In genomic region chr13:109156181-109156935, GRCh38 we compare ENCODE assay signal across 9 cellular contexts.
DNase-seq lines count a peak whose midpoint lies in the region; ATAC-seq, FAIRE-seq and TF ChIP-seq lines count a peak whose summit lies in the region.
"Had no signal": no experiment of that assay in that cellular context is flagged by ENCODE, and none has a peak within 500 bp of the region (broad histone marks: within the 10 kb centered on the region; RNA-seq: fewer than 3 reads in every experiment).

No MANE protein-coding gene starts in this region.

- H3K56ac ChIP-seq in H1 (replicated peaks; ENCODE audit: insufficient read length, low read depth, low read length): no peak overlapping the region

- BruUV-seq in A673 (replicated peaks; lab: Mats Ljungman, UMichigan): no TSS peak

- 0 out of 2 replicates have a peak overlapping the region, but pooled peaks have one; percentile 21 for H3K18ac ChIP-seq in H1 (ENCODE audit: extremely low read depth, low read length)

- H3K4me3 ChIP-seq in A673 (ENCODE audit: low read depth, low read length, poor library complexity, severe bottlenecking): no peak overlapping the region
- H3K4me3 ChIP-seq in MG63: no peak overlapping the region; the same call in 1 of the 2 replicates
- H3K4me3 ChIP-seq in H1 (ENCODE audit: extremely low read depth in 1 of 4, insufficient read depth in 2 of 4, low read depth in 3 of 4, low read length in 4 of 4): no peak overlapping the region
- H3K4me3 ChIP-seq in ovary: no peak overlapping the region
- H3K4me3 ChIP-seq: BLaER1 had no signal

- ATAC-seq in HG03139 (IDR thresholded peaks at IDR 0.05; ENCODE audit: unreplicated experiment) (no peak), HG02970 (IDR thresholded peaks at IDR 0.05; ENCODE audit: low FRiP score, unreplicated experiment) (no peak)

- CTCF ChIA-PET in A673 (lab: Charles Lee) (no interaction called here), H1 (lab: Charles Lee; ENCODE audit: partially characterized antibody) (interaction anchor here (0.6 to 1.6 kb wide), 3 partner anchors 10 to 43 kb away, joined by 3 to 6 read pairs (median 3); no protein-coding TSS in a partner anchor)

- H3K23me2 ChIP-seq in H1 (ENCODE audit: low read depth, low read length): no peaks in the 10 kb centered on the region

- H3K79me2 ChIP-seq in H1 (ENCODE audit: control insufficient read depth in 1 of 2, insufficient read depth in 2 of 2, low read length in 2 of 2): no peaks in the 10 kb centered on the region

- POLR2A ChIA-PET in A673 (lab: Charles Lee; ENCODE audit: low non-redundant PET): no interaction called here
- POLR2A ChIA-PET in H1 (lab: Charles Lee; ENCODE audit: partially characterized antibody): interaction anchor here (0.6 to 1.1 kb wide), 2 partner anchors 15 to 50 kb away, joined by 3 read pairs; no protein-coding TSS in a partner anchor

- no peak overlapping the region; a peak in 1 of 4 replicates for H3K4me2 ChIP-seq in H1 (ENCODE audit: insufficient read depth in 1 of 2, low read depth in 2 of 2, low read length in 2 of 2)

- H3K4ac ChIP-seq in H1 (replicated peaks; ENCODE audit: insufficient read length, low read depth, low read length): no peak overlapping the region

- H3K4me1 ChIP-seq in A673 (ENCODE audit: insufficient read depth, low read length, poor library complexity, severe bottlenecking) (peaks cover 51% of the 10 kb centered on the region), H1 (replicated peaks in 1 of 4; ENCODE audit: control insufficient read depth in 3 of 4, insufficient read depth in 4 of 4, low read length in 3 of 4) (peaks cover 3 to 7% (median 5%) of the 10 kb centered on the region in 4 experiments; a peak in 6 of 7 replicates), ovary (ENCODE audit: insufficient read depth) (peaks cover 12% of the 10 kb centered on the region)

- H3K9ac ChIP-seq in H1 (replicated peaks in 1 of 4; ENCODE audit: extremely low read depth in 1 of 4, low read depth in 3 of 4, low read length in 3 of 4): no peak overlapping the region; a peak in 1 of 7 replicates
- H3K9ac ChIP-seq: BLaER1 had no signal

- H2BK20ac ChIP-seq in H1 (ENCODE audit: low read length): no peak overlapping the region

- no peak for TF ChIP-seq RAD21 in H1 (IDR thresholded peaks at IDR 0.05 in 1 of 2, conservative IDR thresholded peaks at IDR 0.05 in 1 of 2; ENCODE audit: low read depth in 2 of 2, low read length in 2 of 2)

- 88% methylated on average over 16 of the region's 16 CpGs; no CpG with 5 or more reads in 1 of the 2 experiments for WGBS in H1 (ENCODE audit: extremely low coverage in 1 of 2, insufficient coverage in 1 of 2, insufficient read length in 1 of 2, insufficient replicate concordance in 2 of 2, low coverage in 1 of 2, low lambda C conversion rate in 2 of 2, missing lambda C conversion rate in 1 of 2), 2 experiments
- 29 to 33% (median 32%) methylated on average over 16 of the region's 16 CpGs for WGBS in ovary, 3 donors

- no peak overlapping the region for H2BK120ac ChIP-seq in H1 (replicated peaks; ENCODE audit: low read depth, low read length)

- intact Hi-C loops in A673 (cut with micrococcal nuclease; ENCODE audit: unreplicated experiment): no loop called here
- intact Hi-C loops in ovary (cut with DNase I): loop anchor here in 2 of 4 donors (5.0 to 10.0 kb wide), 3 partner anchors 628 to 1031 kb away; partner anchors contain the start of gene IRS2 (in 1 of the 2)

- no peak overlapping the region; the same call in 1 of the 2 replicates for H2BK12ac ChIP-seq in H1 (ENCODE audit: low read depth, low read length)

- no peak for TF ChIP-seq CTCF in A673 (conservative IDR thresholded peaks at IDR 0.05; ENCODE audit: low read depth, low read length)
- no peak for TF ChIP-seq CTCF in H1 (IDR thresholded peaks at IDR 0.05; ENCODE audit: control extremely low read depth in 1 of 3, insufficient read depth in 1 of 3, low read depth in 1 of 3, low read length in 3 of 3)
- TF ChIP-seq CTCF in ovary (IDR thresholded peaks at IDR 0.05): no peak

- TF ChIP-seq EP300 in H1 (IDR thresholded peaks at IDR 0.05; ENCODE audit: borderline replicate concordance in 1 of 2, low read depth in 2 of 2, low read length in 2 of 2) (no peak), ovary (IDR thresholded peaks at IDR 0.05) (no peak)

- FAIRE-seq in H1 (lab: Jason Lieb, UNC): no peak

- H2AFZ ChIP-seq in H1 (ENCODE audit: low read length): no peak overlapping the region

- no peak overlapping the region for H4K5ac ChIP-seq in H1 (ENCODE audit: insufficient read length, low read depth, low read length)

- H4K8ac ChIP-seq in H1 (ENCODE audit: extremely low read depth, insufficient read depth, low read length): no peak overlapping the region

- 0 out of 2 replicates have a peak overlapping the region, but pooled peaks have one; percentile 60 for H2BK5ac ChIP-seq in H1 (ENCODE audit: low read depth, low read length)

- no peak for TF ChIP-seq POLR2A in H1 (IDR thresholded peaks at IDR 0.05; ENCODE audit: control extremely low read depth in 1 of 2, low read depth in 2 of 2, low read length in 2 of 2)
- TF ChIP-seq POLR2A in ovary (IDR thresholded peaks at IDR 0.05): no peak

- H3K23ac ChIP-seq in H1 (ENCODE audit: insufficient read length): no peak overlapping the region

- H2BK15ac ChIP-seq in H1 (ENCODE audit: low read length): no peak overlapping the region

- H3K27ac ChIP-seq in A673 (ENCODE audit: low read depth, low read length, poor library complexity, severe bottlenecking): no peak overlapping the region
- H3K27ac ChIP-seq in H1 (ENCODE audit: low read depth, low read length): no peak overlapping the region
- no peak overlapping the region for H3K27ac ChIP-seq in ovary
- H3K27ac ChIP-seq: BLaER1 had no signal

- no peaks in the 10 kb centered on the region for H4K20me1 ChIP-seq in H1 (replicated peaks in 1 of 2; ENCODE audit: control insufficient read depth in 1 of 2, insufficient read depth in 2 of 2, low read length in 2 of 2)
- H4K20me1 ChIP-seq: BLaER1 had no signal

- H3K9me3 ChIP-seq in A673 (ENCODE audit: low read depth, low read length, poor library complexity, severe bottlenecking): no peaks in the 10 kb centered on the region
- H3K9me3 ChIP-seq in MG63: no peaks in the 10 kb centered on the region
- H3K9me3 ChIP-seq in H1 (ENCODE audit: insufficient read depth in 2 of 2, low read depth in 1 of 2, low read length in 1 of 2): no peaks in the 10 kb centered on the region
- no peaks in the 10 kb centered on the region for H3K9me3 ChIP-seq in ovary
- H3K9me3 ChIP-seq: BLaER1 had no signal

- no peak overlapping the region for H3K14ac ChIP-seq in H1 (ENCODE audit: insufficient read length)

- H3K27me3 ChIP-seq in A673 (replicated peaks; ENCODE audit: insufficient read depth, low read depth, low read length, poor library complexity) (no peaks in the 10 kb centered on the region), MG63 (no peaks in the 10 kb centered on the region), H1 (replicated peaks in 1 of 4; ENCODE audit: control insufficient read depth in 3 of 4, extremely low read depth in 1 of 4, insufficient read depth in 3 of 4, low read length in 3 of 4) (no peaks in the 10 kb centered on the region), ovary (no peaks in the 10 kb centered on the region)
- H3K27me3 ChIP-seq: BLaER1 had no signal

- H2AK5ac ChIP-seq in H1 (ENCODE audit: low read depth, low read length): no peak overlapping the region

- DNase-seq in A673 (ENCODE audit: low spot score) (peak; percentile 38), MG63 (peak; percentile 78), H1 (ENCODE audit: low read depth in 1 of 2, low spot score in 2 of 2) (no peak), middle frontal gyrus (ENCODE audit: extremely low spot score, low spot score) (peak; percentile 53), NK-92 (lab: John Stamatoyannopoulos, UW; ENCODE audit: unreplicated experiment) (no peak), ovary (no peak)

- peak overlapping the region; percentile 30 for H4K91ac ChIP-seq in H1 (replicated peaks; ENCODE audit: insufficient read length, low read length)

- H3K79me1 ChIP-seq in H1 (ENCODE audit: low read depth, low read length): no peaks in the 10 kb centered on the region

- H3K36me3 ChIP-seq in A673 (ENCODE audit: insufficient read depth, low read length, poor library complexity, severe bottlenecking) (no peaks in the 10 kb centered on the region), MG63 (no peaks in the 10 kb centered on the region), H1 (ENCODE audit: control insufficient read depth in 2 of 4, insufficient read depth in 4 of 4, low read length in 3 of 4) (no peaks in the 10 kb centered on the region), ovary (no peaks in the 10 kb centered on the region)
- H3K36me3 ChIP-seq: BLaER1 had no signal

TF ChIP-seq in H1, 55 proteins besides CTCF, POLR2A, EP300 and RAD21:
- TF ChIP-seq RFX5 (IDR thresholded peaks at IDR 0.05; ENCODE audit: borderline replicate concordance, low read depth, low read length): no peak
- no peak for TF ChIP-seq ATF2 (IDR thresholded peaks at IDR 0.05; ENCODE audit: low read length)
- no peak for TF ChIP-seq POU5F1 (IDR thresholded peaks at IDR 0.05; ENCODE audit: low read depth, low read length)
- no peak for TF ChIP-seq GTF2F1 (IDR thresholded peaks at IDR 0.05; ENCODE audit: borderline replicate concordance, low read depth, low read length)
- no peak for TF ChIP-seq BCL11A (IDR thresholded peaks at IDR 0.05; ENCODE audit: low read depth in 2 of 2, low read length in 2 of 2)
- no peak for TF ChIP-seq CBX5 (IDR thresholded peaks at IDR 0.05; ENCODE audit: low read depth, low read length)
- no peak for TF ChIP-seq TCF12 (IDR thresholded peaks at IDR 0.05; ENCODE audit: low read depth, low read length)
- no peak for TF ChIP-seq SUZ12 (IDR thresholded peaks at IDR 0.05; ENCODE audit: low read length)
- no peak for TF ChIP-seq CHD2 (IDR thresholded peaks at IDR 0.05; ENCODE audit: low read length)
- no peak for TF ChIP-seq SP2 (IDR thresholded peaks at IDR 0.05; ENCODE audit: low read length)

Comparison
In these comparisons a context has a peak if more than half of its experiments do, and no peak if none do; other contexts are left out.
1. DNase-seq: peak in A673 (single experiment), MG63 (single experiment) and middle frontal gyrus (single experiment); none in H1 (0 of 2), NK-92 (single experiment) and ovary (0 of 5).